In the genomic region with DNA sequence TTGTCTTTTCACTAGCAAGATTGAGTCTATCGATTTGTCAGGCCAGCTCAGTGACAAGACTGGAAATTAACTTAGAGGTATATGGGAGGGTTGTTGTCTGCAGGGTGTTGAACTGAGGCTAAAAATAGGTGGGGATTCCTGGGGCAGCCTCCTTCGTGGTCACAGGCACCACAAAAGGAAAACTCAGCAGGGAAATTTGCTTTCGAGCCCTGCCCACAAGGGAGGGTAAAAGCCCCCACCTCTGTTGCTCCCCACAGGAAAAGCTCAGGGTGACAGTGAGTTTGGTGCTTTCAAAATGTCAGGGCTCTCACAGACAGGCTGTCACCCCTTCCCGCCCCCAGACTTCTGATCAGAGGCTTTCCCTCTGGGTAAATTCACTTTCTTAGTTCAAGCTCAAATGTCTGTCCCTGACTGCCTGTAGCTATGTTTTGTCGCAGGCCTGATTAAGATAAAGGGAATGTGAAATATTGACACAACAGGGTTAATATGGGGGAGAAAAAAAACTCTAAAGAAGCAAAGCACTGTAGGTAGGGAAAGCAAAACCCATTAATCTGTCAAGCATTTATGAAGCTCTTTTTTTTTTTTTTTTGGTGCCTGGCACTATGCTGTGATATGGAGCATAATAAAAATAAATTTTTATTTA, we compare ENCODE assay signal across 9 cellular contexts. TPM values are rescaled to one million over a fixed set of nuclear protein-coding genes. Genes with fewer than 3 reads are reported as not detected.
DNase-seq lines count a peak whose midpoint lies in the region; ATAC-seq and TF ChIP-seq lines count a peak whose summit lies in the region.
"Had no signal": no experiment of that assay in that cellular context is flagged by ENCODE, and none has a peak within 500 bp of the region (broad histone marks: within the 10 kb centered on the region; RNA-seq: fewer than 3 reads in every experiment).

No MANE protein-coding gene starts in this region.

- no peaks in the 10 kb centered on the region for H3K27me3 Mint-ChIP-seq in activated CD4-positive, alpha-beta memory T cell treated with anti-CD3 and anti-CD28 coated beads for 36 hours
- no peaks in the 10 kb centered on the region for H3K27me3 Mint-ChIP-seq in natural killer cell treated with Interleukin-12 subunit alpha and Interleukin-12 subunit beta and Interleukin-15 and Interleukin-18, amount 100 ng/mL, for 72 hours
- H3K27me3 Mint-ChIP-seq in endothelial cell (ENCODE audit: unreplicated experiment): peaks cover 12% of the 10 kb centered on the region

- CTCF ChIA-PET in activated CD4-positive, alpha-beta memory T cell treated with anti-CD3 and anti-CD28 coated beads for 36 hours (lab: Charles Lee): interaction anchor here (0.7 to 6.9 kb wide), 19 partner anchors 11 to 435 kb away, joined by 3 to 67 read pairs (median 5); partner anchors contain the start of genes FAM177A1 and NFKBIA

- peak; percentile 26 for ATAC-seq in GM18519 (IDR thresholded peaks at IDR 0.05; ENCODE audit: low FRiP score, unreplicated experiment)
- ATAC-seq in HG02884 (IDR thresholded peaks at IDR 0.05; ENCODE audit: unreplicated experiment): peak; percentile 51
- peak; percentile 70 to 83 for ATAC-seq in natural killer cell treated with Interleukin-12 subunit alpha and Interleukin-12 subunit beta and Interleukin-15 and Interleukin-18, amount 100 ng/mL, for 72 hours
- no peak for ATAC-seq in gastrocnemius medialis

- H3K4me1 Mint-ChIP-seq in activated CD4-positive, alpha-beta memory T cell treated with anti-CD3 and anti-CD28 coated beads for 36 hours (ENCODE audit: low read depth): peaks cover 41% of the 10 kb centered on the region
- H3K4me1 Mint-ChIP-seq in natural killer cell treated with Interleukin-12 subunit alpha and Interleukin-12 subunit beta and Interleukin-15 and Interleukin-18, amount 100 ng/mL, for 72 hours (ENCODE audit: low read depth in 2 of 2): peaks cover 53 to 59% of the 10 kb centered on the region in 2 donors
- peaks cover 19% of the 10 kb centered on the region for H3K4me1 Mint-ChIP-seq in endothelial cell (ENCODE audit: unreplicated experiment)

- no peak overlapping the region for H3K4me3 ChIP-seq in gastrocnemius medialis

- H3K4me1 ChIP-seq in gastrocnemius medialis: peaks cover 6 to 13% of the 10 kb centered on the region in 2 donors

- POLR2A ChIA-PET in activated CD4-positive, alpha-beta memory T cell treated with anti-CD3 and anti-CD28 coated beads for 36 hours (lab: Charles Lee): interaction anchor here (0.5 to 6.5 kb wide), 23 partner anchors 11 to 710 kb away, joined by 3 to 181 read pairs (median 4); partner anchors contain the start of genes CFL2, FAM177A1, NFKBIA and PPP2R3C

- no peaks in the 10 kb centered on the region for H3K9me3 ChIP-seq in gastrocnemius medialis

- intact Hi-C loops in activated CD4-positive, alpha-beta memory T cell treated with anti-CD3 and anti-CD28 coated beads for 36 hours (cut with micrococcal nuclease): loop anchor here (1.0 to 10.0 kb wide), 13 partner anchors 12 to 951 kb away; partner anchors contain the start of genes BAZ1A, FAM177A1, NFKBIA and PRORP
- intact Hi-C loops in gastrocnemius medialis (cut with DNase I; ENCODE audit: low total_unique reads): no loop called here

- TF ChIP-seq CTCF in endothelial cell (IDR thresholded peaks at IDR 0.05; ENCODE audit: unreplicated experiment): no peak
- no peak for TF ChIP-seq CTCF in gastrocnemius medialis (IDR thresholded peaks at IDR 0.05 in 4 of 5, conservative IDR thresholded peaks at IDR 0.05 in 1 of 5)

- no peaks in the 10 kb centered on the region for H3K27me3 ChIP-seq in gastrocnemius medialis

- no peaks in the 10 kb centered on the region for H3K9me3 Mint-ChIP-seq in activated CD4-positive, alpha-beta memory T cell treated with anti-CD3 and anti-CD28 coated beads for 36 hours
- H3K9me3 Mint-ChIP-seq in natural killer cell treated with Interleukin-12 subunit alpha and Interleukin-12 subunit beta and Interleukin-15 and Interleukin-18, amount 100 ng/mL, for 72 hours: no peaks in the 10 kb centered on the region
- H3K9me3 Mint-ChIP-seq in endothelial cell (ENCODE audit: unreplicated experiment): no peaks in the 10 kb centered on the region

- no peaks in the 10 kb centered on the region for H3K36me3 ChIP-seq in gastrocnemius medialis

- H3K27ac Mint-ChIP-seq in activated CD4-positive, alpha-beta memory T cell treated with anti-CD3 and anti-CD28 coated beads for 36 hours: peak overlapping the region; percentile 92
- peak overlapping the region; percentile 81 to 86 for H3K27ac Mint-ChIP-seq in natural killer cell treated with Interleukin-12 subunit alpha and Interleukin-12 subunit beta and Interleukin-15 and Interleukin-18, amount 100 ng/mL, for 72 hours
- no peak overlapping the region for H3K27ac Mint-ChIP-seq in endothelial cell (ENCODE audit: unreplicated experiment)

- peak overlapping the region; percentile 70 for H3K4me3 Mint-ChIP-seq in activated CD4-positive, alpha-beta memory T cell treated with anti-CD3 and anti-CD28 coated beads for 36 hours
- H3K4me3 Mint-ChIP-seq in natural killer cell treated with Interleukin-12 subunit alpha and Interleukin-12 subunit beta and Interleukin-15 and Interleukin-18, amount 100 ng/mL, for 72 hours: peak overlapping the region; percentile 74
- no peak overlapping the region for H3K4me3 Mint-ChIP-seq in endothelial cell (ENCODE audit: unreplicated experiment)

- in situ Hi-C loops in gastrocnemius medialis (cut with MboI; ENCODE audit: low sequenced_read_pairs in 4 of 4): loop anchor here in 3 of 4 donors (10.0 to 25.0 kb wide), 4 partner anchors 201 to 704 kb away; partner anchors contain the start of genes CFL2 (in 1 of the 3), FAM177A1 (in 1 of the 3), PPP2R3C (in 1 of the 3) and PRORP (in 1 of the 3)

- H3K36me3 Mint-ChIP-seq in activated CD4-positive, alpha-beta memory T cell treated with anti-CD3 and anti-CD28 coated beads for 36 hours: no peaks in the 10 kb centered on the region
- H3K36me3 Mint-ChIP-seq in natural killer cell treated with Interleukin-12 subunit alpha and Interleukin-12 subunit beta and Interleukin-15 and Interleukin-18, amount 100 ng/mL, for 72 hours: no peaks in the 10 kb centered on the region
- H3K36me3 Mint-ChIP-seq in endothelial cell (ENCODE audit: low read depth, unreplicated experiment): no peaks in the 10 kb centered on the region

- peak; percentile 89 for DNase-seq in activated CD4-positive, alpha-beta memory T cell treated with anti-CD3 and anti-CD28 coated beads for 36 hours
- peak; percentile 90 for DNase-seq in natural killer cell treated with Interleukin-12 subunit alpha and Interleukin-12 subunit beta and Interleukin-15 and Interleukin-18, amount 100 ng/mL, for 72 hours (ENCODE audit: low spot score)
- DNase-seq in NOMO-1 treated with dmso at 0.1 percent for 144 hours (lab: John Stamatoyannopoulos, UW; ENCODE audit: unreplicated experiment) (no peak), endothelial cell (ENCODE audit: low spot score) (no peak), COR-L47 (lab: John Stamatoyannopoulos, UW) (no peak), gastrocnemius medialis (no peak)

- no peak overlapping the region for H3K27ac ChIP-seq in gastrocnemius medialis
- H3K27ac ChIP-seq: HL-60 had no signal

- no peak for TF ChIP-seq POLR2A in gastrocnemius medialis (IDR thresholded peaks at IDR 0.05)

RNA-seq across cellular contexts. Expression of gene NFKBIA, which starts 11.7 kb away (rescaled TPM):
- total RNA-seq in activated CD4-positive, alpha-beta memory T cell treated with anti-CD3 and anti-CD28 coated beads for 36 hours: 100 to 1,000 TPM; 390 to 393 TPM
- total RNA-seq in natural killer cell treated with Interleukin-12 subunit alpha and Interleukin-12 subunit beta and Interleukin-15 and Interleukin-18, amount 100 ng/mL, for 72 hours: 1,000 to 10,000 TPM; 1,092 to 1,804 TPM
- total RNA-seq in endothelial cell (ENCODE audit: unreplicated experiment) (41.9 TPM), gastrocnemius medialis (100 to 1,000 TPM; 185 to 379 (median 320) TPM)

Comparison
In these comparisons a context has a peak if more than half of its experiments do, and no peak if none do; other contexts are left out.
1. ATAC-seq: peak in GM18519 (single experiment), HG02884 (single experiment) and natural killer cell treated with Interleukin-12 subunit alpha and Interleukin-12 subunit beta and Interleukin-15 and Interleukin-18, amount 100 ng/mL, for 72 hours (2 of 2); none in gastrocnemius medialis (0 of 2).
2. DNase-seq: peak in activated CD4-positive, alpha-beta memory T cell treated with anti-CD3 and anti-CD28 coated beads for 36 hours (single experiment) and natural killer cell treated with Interleukin-12 subunit alpha and Interleukin-12 subunit beta and Interleukin-15 and Interleukin-18, amount 100 ng/mL, for 72 hours (single experiment); none in NOMO-1 treated with dmso at 0.1 percent for 144 hours (single experiment), endothelial cell (single experiment), COR-L47 (single experiment) and gastrocnemius medialis (0 of 2).